9 cellular contexts compared by ENCODE assay signal in genomic region chr7:25512051-25512450, GRCh38.
"Had no signal": no experiment of that assay in that cellular context is flagged by ENCODE, and none has a peak within 500 bp of the region (broad histone marks: within the 10 kb centered on the region; RNA-seq: fewer than 3 reads in every experiment).

No MANE protein-coding gene starts in this region.

- H3K4me3 Mint-ChIP-seq: GM23338, H9, HFFc6 had no signal

- ATAC-seq: GM23338, HCT116 had no signal

- H3K4me3 ChIP-seq: GM23248, GM23338, HAP-1 had no signal

- H3K4me1 Mint-ChIP-seq: GM23338, H9 had no signal

- H3K9me3 Mint-ChIP-seq: GM23338 had no signal

- H3K9me3 ChIP-seq: HAP-1 had no signal

- DNase-seq: GM23248, GOT3, H7, H9, HCEC 1CT, HFFc6 had no signal

- H3K27ac Mint-ChIP-seq: GM23338, H9, HFFc6 had no signal

- H3K27ac ChIP-seq: GM23248 had no signal

- H3K4me1 ChIP-seq: HAP-1 had no signal

- H3K36me3 ChIP-seq: HAP-1 had no signal
